In genomic region chr19:40798997-40799557, GRCh38 we compare ENCODE assay signal across 1 cellular context.
TF ChIP-seq lines count a peak whose summit lies in the region.

EGLN2 (plus strand) TSS chr19:40799191; CDS start chr19:40800573, 1,382 bp downstream.

TF ChIP-seq in GM12878, 131 proteins besides CTCF, POLR2A, EP300 and RAD21 (continued from another document and continues in another):
- TF ChIP-seq CUX1 (IDR thresholded peaks at IDR 0.05; ENCODE audit: insufficient replicate concordance, low read depth, low read length) (no peak), ZBTB40 (IDR thresholded peaks at IDR 0.05; ENCODE audit: borderline replicate concordance) (no peak), NFXL1 (IDR thresholded peaks at IDR 0.05; ENCODE audit: borderline replicate concordance) (no peak), PBX3 (IDR thresholded peaks at IDR 0.05; ENCODE audit: insufficient replicate concordance, low read depth, low read length) (no peak), CREB1 (IDR thresholded peaks at IDR 0.05; ENCODE audit: low read depth) (no peak), TCF12 (IDR thresholded peaks at IDR 0.05; ENCODE audit: low read depth, low read length) (no peak), MYC (IDR thresholded peaks at IDR 0.05; ENCODE audit: insufficient read depth, insufficient read length, insufficient replicate concordance, low read length, severe bottlenecking) (no peak), ZNF217 (IDR thresholded peaks at IDR 0.05) (no peak), ETV6 (conservative IDR thresholded peaks at IDR 0.05 in 1 of 2, IDR thresholded peaks at IDR 0.05 in 1 of 2; ENCODE audit: borderline replicate concordance in 1 of 2, low read depth in 1 of 2) (no peak), POU2F2 (IDR thresholded peaks at IDR 0.05; ENCODE audit: borderline replicate concordance, low read depth, low read length) (no peak), CHD2 (IDR thresholded peaks at IDR 0.05; ENCODE audit: borderline replicate concordance, low read depth, low read length) (0 out of 2 replicates have a peak, but pooled peaks have one; percentile 3), BACH1 (IDR thresholded peaks at IDR 0.05; ENCODE audit: borderline replicate concordance) (no peak), TBL1XR1 (IDR thresholded peaks at IDR 0.05; ENCODE audit: low read depth, low read length) (no peak), PRDM15 (CRISPR knock-in tag; IDR thresholded peaks at IDR 0.05) (no peak), ZNF592 (IDR thresholded peaks at IDR 0.05) (no peak), SIN3A (IDR thresholded peaks at IDR 0.05; ENCODE audit: low read depth, low read length) (no peak; the same call in 1 of the 2 replicates), MAX (IDR thresholded peaks at IDR 0.05; ENCODE audit: low read depth, low read length) (no peak; the same call in 1 of the 2 replicates), MTA3 (IDR thresholded peaks at IDR 0.05; ENCODE audit: borderline replicate concordance, low read length) (no peak), WRNIP1 (IDR thresholded peaks at IDR 0.05; ENCODE audit: borderline replicate concordance, low read depth, low read length) (no peak), POLR2AphosphoS5 (IDR thresholded peaks at IDR 0.05; ENCODE audit: low read length) (no peak), SREBF1 (IDR thresholded peaks at IDR 0.05; ENCODE audit: low read length) (no peak), SKIL (IDR thresholded peaks at IDR 0.05; ENCODE audit: low read depth, poor library complexity, severe bottlenecking) (no peak), HSF1 (IDR thresholded peaks at IDR 0.05; ENCODE audit: low read depth, low read length) (no peak), STAT1 (conservative IDR thresholded peaks at IDR 0.05) (no peak), TARDBP (IDR thresholded peaks at IDR 0.05; ENCODE audit: borderline replicate concordance) (no peak), ZNF24 (IDR thresholded peaks at IDR 0.05) (no peak), ZBED1 (IDR thresholded peaks at IDR 0.05; ENCODE audit: borderline replicate concordance) (no peak), JUNB (IDR thresholded peaks at IDR 0.05) (no peak), PAX5 (IDR thresholded peaks at IDR 0.05; ENCODE audit: borderline replicate concordance, low read depth, low read length) (no peak), CBX5 (IDR thresholded peaks at IDR 0.05; ENCODE audit: low read depth) (no peak), NFYA (IDR thresholded peaks at IDR 0.05; ENCODE audit: borderline replicate concordance, low read depth, low read length) (no peak)
